In the genomic region with DNA sequence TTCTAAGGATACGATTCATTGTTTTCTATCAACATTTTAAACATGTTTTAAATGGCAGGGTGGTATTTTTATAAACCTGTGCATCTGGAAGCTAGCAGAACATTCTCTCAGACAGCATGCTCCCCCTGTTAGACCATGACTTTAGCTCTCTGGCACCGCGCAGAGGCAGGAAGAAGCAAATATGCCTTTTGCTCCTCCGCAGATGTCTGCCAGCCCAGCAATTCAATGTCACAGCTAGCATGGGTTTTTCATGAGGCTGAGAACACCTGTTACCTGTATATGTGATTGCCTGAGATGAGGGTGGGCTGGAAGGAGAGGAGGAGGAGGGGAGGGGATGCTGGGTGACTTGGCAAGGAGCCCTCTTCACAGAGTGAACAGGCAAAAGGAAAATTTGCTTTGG, we compare ENCODE assay signal across 8 cellular contexts. TPM values are rescaled to one million over a fixed set of nuclear protein-coding genes. Genes with fewer than 3 reads are reported as not detected.
DNase-seq lines count a peak whose midpoint lies in the region; ATAC-seq and TF ChIP-seq lines count a peak whose summit lies in the region.

No MANE protein-coding gene starts in this region.

- no peak for TF ChIP-seq CTCF in mesothelial cell of epicardium (IDR thresholded peaks at IDR 0.05; ENCODE audit: unreplicated experiment)

- DNase-seq in NCI-H1436 (lab: John Stamatoyannopoulos, UW) (peak; percentile 30), NCI-H1436 treated with DMSO at 0.1 percent for 48 hours (lab: John Stamatoyannopoulos, UW) (no peak), NCI-H524 (lab: John Stamatoyannopoulos, UW) (peak; percentile 54 to 79), mesothelial cell of epicardium (ENCODE audit: low spot score in 2 of 2, unreplicated experiment in 2 of 2) (no peak), RKO (ENCODE audit: low spot score) (no peak), GM19238 (ENCODE audit: insufficient read length, low spot score) (no peak)

- no peak overlapping the region for H3K4me3 Mint-ChIP-seq in mesothelial cell of epicardium

- H3K9me3 Mint-ChIP-seq in mesothelial cell of epicardium, result no peaks in the 10 kb centered on the region

- H3K36me3 Mint-ChIP-seq in mesothelial cell of epicardium, result peaks cover 14% of the 10 kb centered on the region

- peak overlapping the region; percentile 96 for H3K27ac ChIP-seq in cingulate gyrus (ENCODE audit: low read depth, low read length)

- no peaks in the 10 kb centered on the region for H3K27me3 Mint-ChIP-seq in mesothelial cell of epicardium (ENCODE audit: low read depth)

- no peak for ATAC-seq in GM18502 (IDR thresholded peaks at IDR 0.05; ENCODE audit: poor library complexity, unreplicated experiment)

- H3K4me1 Mint-ChIP-seq in mesothelial cell of epicardium, result peaks cover 32% of the 10 kb centered on the region

- H3K27ac Mint-ChIP-seq in mesothelial cell of epicardium, result peak overlapping the region; percentile 36

RNA-seq across cellular contexts. Expression of a gene that starts 6.7 kb away (rescaled TPM):
- total RNA-seq in mesothelial cell of epicardium, result 148 to 153 TPM (median 151 TPM) in 3 replicates

RNA-seq across cellular contexts. Expression of a gene that starts 24.8 kb away (rescaled TPM):
- not detected in 3 replicates for total RNA-seq in mesothelial cell of epicardium

RNA-seq across cellular contexts. Expression of a gene that starts 26.1 kb away (rescaled TPM):
- total RNA-seq in mesothelial cell of epicardium, result not detected in 3 replicates

Comparison
In these comparisons a context has a peak if more than half of its experiments do, and no peak if none do; other contexts are left out.
1. DNase-seq: peak in NCI-H1436 (single experiment) and NCI-H524 (2 of 2); none in NCI-H1436 treated with DMSO at 0.1 percent for 48 hours (single experiment), mesothelial cell of epicardium (0 of 2), RKO (single experiment) and GM19238 (single experiment).